Comparison of ENCODE assay signal across 12 cellular contexts in genomic region chr22:36546932-36547331, GRCh38. TPM values are rescaled to one million over a fixed set of nuclear protein-coding genes. Genes with fewer than 3 reads are reported as not detected.
DNase-seq lines count a peak whose midpoint lies in the region; ATAC-seq and TF ChIP-seq lines count a peak whose summit lies in the region.
"Had no signal": no experiment of that assay in that cellular context is flagged by ENCODE, and none has a peak within 500 bp of the region (broad histone marks: within the 10 kb centered on the region; RNA-seq: fewer than 3 reads in every experiment).

No MANE protein-coding gene starts in this region.

- H3K4me3 ChIP-seq in GM23338 (no peak overlapping the region), OCI-LY3 (ENCODE audit: low read length) (no peak overlapping the region), osteoblast (ENCODE audit: insufficient read depth, low read length) (no peak overlapping the region)
- H3K4me3 ChIP-seq: colonic mucosa, Peyer's patch had no signal

- H3K4me1 Mint-ChIP-seq in GM23338: peaks cover 27% of the 10 kb centered on the region

- H4K20me1 ChIP-seq in GM23338 (replicated peaks; ENCODE audit: insufficient read depth): no peaks in the 10 kb centered on the region
- H4K20me1 ChIP-seq in OCI-LY3 (ENCODE audit: insufficient read depth, low read length): no peaks in the 10 kb centered on the region
- H4K20me1 ChIP-seq in osteoblast (ENCODE audit: insufficient read depth, low read length): no peaks in the 10 kb centered on the region

- H3K36me3 ChIP-seq in GM23338 (ENCODE audit: insufficient read depth) (no peaks in the 10 kb centered on the region), OCI-LY3 (replicated peaks; ENCODE audit: low read depth, low read length) (no peaks in the 10 kb centered on the region), osteoblast (ENCODE audit: insufficient read depth, low read length) (no peaks in the 10 kb centered on the region)
- H3K36me3 ChIP-seq: colonic mucosa, Peyer's patch, WERI-Rb-1 had no signal

- H3K9me3 ChIP-seq in OCI-LY3 (ENCODE audit: insufficient read depth, low read length) (no peaks in the 10 kb centered on the region), osteoblast (ENCODE audit: low read depth, low read length) (no peaks in the 10 kb centered on the region)
- H3K9me3 ChIP-seq: colonic mucosa, Peyer's patch had no signal

- H3K4me1 ChIP-seq in GM23338 (ENCODE audit: insufficient read depth) (peaks cover 12% of the 10 kb centered on the region), OCI-LY3 (ENCODE audit: low read length) (peaks cover 15% of the 10 kb centered on the region), osteoblast (ENCODE audit: insufficient read depth, low read length) (peaks cover 27% of the 10 kb centered on the region)
- H3K4me1 ChIP-seq: colonic mucosa, Peyer's patch had no signal

- TF ChIP-seq CTCF in GM23338 (conservative IDR thresholded peaks at IDR 0.05; ENCODE audit: low read depth in 2 of 2) (no peak), OCI-LY3 (IDR thresholded peaks at IDR 0.05; ENCODE audit: low read depth, low read length) (no peak), osteoblast (IDR thresholded peaks at IDR 0.05; ENCODE audit: extremely low read depth, low read depth, low read length) (no peak)

- H3K79me2 ChIP-seq in GM23338 (replicated peaks; ENCODE audit: insufficient read depth): no peaks in the 10 kb centered on the region
- no peaks in the 10 kb centered on the region for H3K79me2 ChIP-seq in OCI-LY3 (ENCODE audit: low read length)
- no peaks in the 10 kb centered on the region for H3K79me2 ChIP-seq in osteoblast (ENCODE audit: insufficient read depth, low read length)

- 0 out of 2 replicates have a peak, but pooled peaks cover 3% of the 10 kb centered on the region for H3F3A ChIP-seq in GM23338 (replicated peaks; ENCODE audit: low read depth)

- H3K4me3 Mint-ChIP-seq in GM23338: no peak overlapping the region

- H3K27ac Mint-ChIP-seq in GM23338: no peak overlapping the region

- H3K36me3 Mint-ChIP-seq in GM23338 (ENCODE audit: low read depth): no peaks in the 10 kb centered on the region

- no peaks in the 10 kb centered on the region for H3K9me3 Mint-ChIP-seq in GM23338

- ATAC-seq in GM23338: no peak; the same call in 2 of the 3 replicates

- H3K27me3 ChIP-seq in GM23338 (ENCODE audit: insufficient read depth): no peaks in the 10 kb centered on the region
- peaks cover 21% of the 10 kb centered on the region for H3K27me3 ChIP-seq in OCI-LY3 (ENCODE audit: low read depth, low read length)
- H3K27me3 ChIP-seq in osteoblast (ENCODE audit: insufficient read depth, low read length): peaks cover 16% of the 10 kb centered on the region
- H3K27me3 ChIP-seq: colonic mucosa, Peyer's patch had no signal

- DNase-seq in GM23338 (ENCODE audit: low spot score) (no peak), dermis blood vessel endothelial cell (peak; percentile 56), osteoblast (ENCODE audit: insufficient read length, low spot score, missing footprints) (peak; percentile 94), occipital lobe (lab: John Stamatoyannopoulos, UW) (no peak), middle frontal gyrus (ENCODE audit: extremely low spot score, low spot score) (no peak), NCI-H2196 treated with DMSO at 0.1 percent for 48 hours (lab: John Stamatoyannopoulos, UW; ENCODE audit: unreplicated experiment) (no peak), SHP77 treated with DMSO at 0.1 percent for 48 hours (lab: John Stamatoyannopoulos, UW) (no peak)
- DNase-seq: colonic mucosa, NCI-H187 treated with DMSO at 0.1 percent for 48 hours, Peyer's patch had no signal

- H3K27me3 Mint-ChIP-seq in GM23338 (ENCODE audit: insufficient read depth, low read depth, poor library complexity): peaks cover 17% of the 10 kb centered on the region

- no peak overlapping the region for H3K4me2 ChIP-seq in GM23338
- H3K4me2 ChIP-seq in OCI-LY3 (ENCODE audit: low read length): peak overlapping the region; percentile 83
- H3K4me2 ChIP-seq in osteoblast (ENCODE audit: insufficient read depth, low read length): no peak overlapping the region

- H3K27ac ChIP-seq in GM23338 (ENCODE audit: low read depth) (no peak overlapping the region), OCI-LY3 (ENCODE audit: low read length) (no peak overlapping the region), osteoblast (ENCODE audit: low read depth, low read length) (no peak overlapping the region)
- H3K27ac ChIP-seq: colonic mucosa, Peyer's patch, WERI-Rb-1 had no signal

- no peaks in the 10 kb centered on the region for H3K9me2 ChIP-seq in GM23338 (ENCODE audit: insufficient read depth)

- H3K9ac ChIP-seq in OCI-LY3 (ENCODE audit: low read length): no peak overlapping the region

- H2AFZ ChIP-seq in GM23338: peak overlapping the region; percentile 84; the same call in 1 of the 2 replicates
- no peak overlapping the region for H2AFZ ChIP-seq in OCI-LY3 (ENCODE audit: low read depth, low read length)
- no peak overlapping the region for H2AFZ ChIP-seq in osteoblast (ENCODE audit: low read length)

TF ChIP-seq in GM23338, 12 proteins besides CTCF, POLR2A, EP300 and RAD21:
- TF ChIP-seq CREB1 (CRISPR knock-in tag; IDR thresholded peaks at IDR 0.05; ENCODE audit: low read depth) (no peak), ZNF331 (CRISPR knock-in tag; IDR thresholded peaks at IDR 0.05; ENCODE audit: low read depth) (no peak), ZNF114 (CRISPR knock-in tag; IDR thresholded peaks at IDR 0.05) (no peak), JUNB (IDR thresholded peaks at IDR 0.05; ENCODE audit: unreplicated experiment) (no peak), REST (IDR thresholded peaks at IDR 0.05; ENCODE audit: unreplicated experiment) (no peak), POLR2AphosphoS5 (IDR thresholded peaks at IDR 0.05; ENCODE audit: low read depth) (no peak), EZH2phosphoT487 (IDR thresholded peaks at IDR 0.05; ENCODE audit: unreplicated experiment) (no peak)
- TF ChIP-seq, protein P1, sequence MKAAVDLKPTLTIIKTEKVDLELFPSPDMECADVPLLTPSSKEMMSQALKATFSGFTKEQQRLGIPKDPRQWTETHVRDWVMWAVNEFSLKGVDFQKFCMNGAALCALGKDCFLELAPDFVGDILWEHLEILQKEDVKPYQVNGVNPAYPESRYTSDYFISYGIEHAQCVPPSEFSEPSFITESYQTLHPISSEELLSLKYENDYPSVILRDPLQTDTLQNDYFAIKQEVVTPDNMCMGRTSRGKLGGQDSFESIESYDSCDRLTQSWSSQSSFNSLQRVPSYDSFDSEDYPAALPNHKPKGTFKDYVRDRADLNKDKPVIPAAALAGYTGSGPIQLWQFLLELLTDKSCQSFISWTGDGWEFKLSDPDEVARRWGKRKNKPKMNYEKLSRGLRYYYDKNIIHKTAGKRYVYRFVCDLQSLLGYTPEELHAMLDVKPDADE (IDR thresholded peaks at IDR 0.05): no peak

RNA-seq across cellular contexts. Expression of gene EIF3D, which starts 18.0 kb away (rescaled TPM):
- total RNA-seq in GM23338 (2014; rRNA removed; shearing (Covaris generic)): 360 and 381 TPM in 2 replicates
- polyA plus RNA-seq in GM23338 (2016; fragmentation: Nextera tagmentation; extraction: Ambion mirVana): 148 and 149 TPM in 2 replicates
- total RNA-seq in dermis blood vessel endothelial cell (462 and 522 TPM in 2 replicates), osteoblast (393 and 412 TPM in 2 replicates), occipital lobe (200 TPM)

RNA-seq across cellular contexts. Expression of gene FOXRED2, which starts 40.1 kb away (rescaled TPM):
- total RNA-seq in GM23338 (2014; rRNA removed; shearing (Covaris generic)): 38.3 and 47.5 TPM in 2 replicates
- 11.5 and 12.7 TPM in 2 replicates for polyA plus RNA-seq in GM23338 (2016; fragmentation: Nextera tagmentation; extraction: Ambion mirVana)
- total RNA-seq in dermis blood vessel endothelial cell: 8.7 and 11.5 TPM in 2 replicates
- 15.9 and 16.3 TPM in 2 replicates for total RNA-seq in osteoblast
- 10.6 TPM for total RNA-seq in occipital lobe

Comparison
In these comparisons a context has a peak if more than half of its experiments do, and no peak if none do; other contexts are left out.
1. DNase-seq: peak in dermis blood vessel endothelial cell (single experiment) and osteoblast (single experiment); none in GM23338 (single experiment), occipital lobe (single experiment), middle frontal gyrus (single experiment), NCI-H2196 treated with DMSO at 0.1 percent for 48 hours (single experiment) and SHP77 treated with DMSO at 0.1 percent for 48 hours (single experiment).